ENCODE assay signal across 23 cellular contexts in the genomic region with DNA sequence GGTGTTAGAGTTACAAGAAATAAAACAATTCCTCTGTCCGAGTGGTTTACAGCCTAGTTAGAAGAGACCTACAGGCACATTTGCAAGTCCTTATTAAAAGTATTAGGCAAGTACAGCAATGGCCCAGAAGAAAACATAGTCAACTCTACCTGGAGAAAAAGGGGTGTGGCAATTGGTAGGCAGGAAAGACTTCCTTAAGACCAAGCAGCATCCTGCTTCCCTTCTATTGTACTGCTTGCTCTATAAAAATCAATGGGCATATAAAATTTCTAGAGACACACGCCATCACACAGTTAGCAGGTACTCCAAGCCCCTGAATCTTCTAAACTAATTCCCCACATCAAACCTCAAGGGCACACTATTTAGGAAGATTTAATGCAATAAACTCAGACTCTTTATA.
"Had no signal": no experiment of that assay in that cellular context is flagged by ENCODE, and none has a peak within 500 bp of the region (broad histone marks: within the 10 kb centered on the region; RNA-seq: fewer than 3 reads in every experiment).

No MANE protein-coding gene starts in this region.

- H3K36me3 ChIP-seq: brain microvascular endothelial cell, esophagus squamous epithelium, right lobe of liver, thoracic aorta, upper lobe of left lung had no signal

- H3K9me3 ChIP-seq: esophagus squamous epithelium, heart right ventricle, right lobe of liver, thoracic aorta, upper lobe of left lung had no signal

- H3K4me1 ChIP-seq: esophagus squamous epithelium had no signal

- ATAC-seq: activated CD8-positive, alpha-beta T cell treated with anti-CD3 and anti-CD28 coated beads for 36 hours; activated T-cell treated with anti-CD3 and anti-CD28 coated beads, Interleukin-2, amount 50 U/mL, for 4 hours; activated T-helper 17 cell treated with anti-CD3 and anti-CD28 coated beads, Interleukin-2, amount 50 U/mL, for 72 hours; heart right ventricle; left ventricle myocardium superior; natural killer cell; right lobe of liver had no signal

- H3K27ac ChIP-seq: brain microvascular endothelial cell, esophagus squamous epithelium, heart right ventricle, right lobe of liver, thoracic aorta, upper lobe of left lung had no signal

- DNase-seq: activated B cell treated with CpG ODN at 0.5 μM for 24 hours; activated CD4-positive, alpha-beta T cell treated with anti-CD3 and anti-CD28 coated beads, Interleukin-2, amount 50 U/mL, for 1 hour; activated CD8-positive, alpha-beta T cell treated with anti-CD3 and anti-CD28 coated beads for 36 hours; activated gamma-delta T cell treated with Interleukin-2 at 50 U/mL for 16 hours; activated naive CD4-positive, alpha-beta T cell treated with anti-CD3 and anti-CD28 coated beads, Interleukin-2, amount 50 U/mL, for 16 hours; activated T-cell treated with anti-CD3 and anti-CD28 coated beads, Interleukin-2, amount 50 U/mL, for 4 hours; amniotic stem cell; brain microvascular endothelial cell; caudate nucleus; esophagus squamous epithelium; foreskin melanocyte; heart right ventricle; left ventricle myocardium superior; midbrain; natural killer cell; right lobe of liver; stimulated activated CD4-positive, alpha-beta T cell treated with anti-CD3 and anti-CD28 coated beads, Interleukin-2, amount 100 ng/mL, for 48 hours; stimulated activated naive CD4-positive, alpha-beta T cell treated with Interleukin-2 at 50 U/mL for 16 hours; T-helper 2 cell; upper lobe of left lung had no signal

- FAIRE-seq: astrocyte had no signal

- H3K4me3 ChIP-seq: esophagus squamous epithelium, heart right ventricle, right lobe of liver, thoracic aorta, upper lobe of left lung had no signal

- H3K27me3 ChIP-seq: brain microvascular endothelial cell, esophagus squamous epithelium, heart right ventricle, right lobe of liver, upper lobe of left lung had no signal
